ENCODE assay signal across 1 cellular context in genomic region chr10:11178606-11179221, GRCh38.
TF ChIP-seq lines count a peak whose summit lies in the region.

No MANE protein-coding gene starts in this region.

TF ChIP-seq in K562, 482 proteins besides CTCF, POLR2A, EP300 and RAD21 (continued from another document and continues in another):
- TF ChIP-seq, protein P1, sequence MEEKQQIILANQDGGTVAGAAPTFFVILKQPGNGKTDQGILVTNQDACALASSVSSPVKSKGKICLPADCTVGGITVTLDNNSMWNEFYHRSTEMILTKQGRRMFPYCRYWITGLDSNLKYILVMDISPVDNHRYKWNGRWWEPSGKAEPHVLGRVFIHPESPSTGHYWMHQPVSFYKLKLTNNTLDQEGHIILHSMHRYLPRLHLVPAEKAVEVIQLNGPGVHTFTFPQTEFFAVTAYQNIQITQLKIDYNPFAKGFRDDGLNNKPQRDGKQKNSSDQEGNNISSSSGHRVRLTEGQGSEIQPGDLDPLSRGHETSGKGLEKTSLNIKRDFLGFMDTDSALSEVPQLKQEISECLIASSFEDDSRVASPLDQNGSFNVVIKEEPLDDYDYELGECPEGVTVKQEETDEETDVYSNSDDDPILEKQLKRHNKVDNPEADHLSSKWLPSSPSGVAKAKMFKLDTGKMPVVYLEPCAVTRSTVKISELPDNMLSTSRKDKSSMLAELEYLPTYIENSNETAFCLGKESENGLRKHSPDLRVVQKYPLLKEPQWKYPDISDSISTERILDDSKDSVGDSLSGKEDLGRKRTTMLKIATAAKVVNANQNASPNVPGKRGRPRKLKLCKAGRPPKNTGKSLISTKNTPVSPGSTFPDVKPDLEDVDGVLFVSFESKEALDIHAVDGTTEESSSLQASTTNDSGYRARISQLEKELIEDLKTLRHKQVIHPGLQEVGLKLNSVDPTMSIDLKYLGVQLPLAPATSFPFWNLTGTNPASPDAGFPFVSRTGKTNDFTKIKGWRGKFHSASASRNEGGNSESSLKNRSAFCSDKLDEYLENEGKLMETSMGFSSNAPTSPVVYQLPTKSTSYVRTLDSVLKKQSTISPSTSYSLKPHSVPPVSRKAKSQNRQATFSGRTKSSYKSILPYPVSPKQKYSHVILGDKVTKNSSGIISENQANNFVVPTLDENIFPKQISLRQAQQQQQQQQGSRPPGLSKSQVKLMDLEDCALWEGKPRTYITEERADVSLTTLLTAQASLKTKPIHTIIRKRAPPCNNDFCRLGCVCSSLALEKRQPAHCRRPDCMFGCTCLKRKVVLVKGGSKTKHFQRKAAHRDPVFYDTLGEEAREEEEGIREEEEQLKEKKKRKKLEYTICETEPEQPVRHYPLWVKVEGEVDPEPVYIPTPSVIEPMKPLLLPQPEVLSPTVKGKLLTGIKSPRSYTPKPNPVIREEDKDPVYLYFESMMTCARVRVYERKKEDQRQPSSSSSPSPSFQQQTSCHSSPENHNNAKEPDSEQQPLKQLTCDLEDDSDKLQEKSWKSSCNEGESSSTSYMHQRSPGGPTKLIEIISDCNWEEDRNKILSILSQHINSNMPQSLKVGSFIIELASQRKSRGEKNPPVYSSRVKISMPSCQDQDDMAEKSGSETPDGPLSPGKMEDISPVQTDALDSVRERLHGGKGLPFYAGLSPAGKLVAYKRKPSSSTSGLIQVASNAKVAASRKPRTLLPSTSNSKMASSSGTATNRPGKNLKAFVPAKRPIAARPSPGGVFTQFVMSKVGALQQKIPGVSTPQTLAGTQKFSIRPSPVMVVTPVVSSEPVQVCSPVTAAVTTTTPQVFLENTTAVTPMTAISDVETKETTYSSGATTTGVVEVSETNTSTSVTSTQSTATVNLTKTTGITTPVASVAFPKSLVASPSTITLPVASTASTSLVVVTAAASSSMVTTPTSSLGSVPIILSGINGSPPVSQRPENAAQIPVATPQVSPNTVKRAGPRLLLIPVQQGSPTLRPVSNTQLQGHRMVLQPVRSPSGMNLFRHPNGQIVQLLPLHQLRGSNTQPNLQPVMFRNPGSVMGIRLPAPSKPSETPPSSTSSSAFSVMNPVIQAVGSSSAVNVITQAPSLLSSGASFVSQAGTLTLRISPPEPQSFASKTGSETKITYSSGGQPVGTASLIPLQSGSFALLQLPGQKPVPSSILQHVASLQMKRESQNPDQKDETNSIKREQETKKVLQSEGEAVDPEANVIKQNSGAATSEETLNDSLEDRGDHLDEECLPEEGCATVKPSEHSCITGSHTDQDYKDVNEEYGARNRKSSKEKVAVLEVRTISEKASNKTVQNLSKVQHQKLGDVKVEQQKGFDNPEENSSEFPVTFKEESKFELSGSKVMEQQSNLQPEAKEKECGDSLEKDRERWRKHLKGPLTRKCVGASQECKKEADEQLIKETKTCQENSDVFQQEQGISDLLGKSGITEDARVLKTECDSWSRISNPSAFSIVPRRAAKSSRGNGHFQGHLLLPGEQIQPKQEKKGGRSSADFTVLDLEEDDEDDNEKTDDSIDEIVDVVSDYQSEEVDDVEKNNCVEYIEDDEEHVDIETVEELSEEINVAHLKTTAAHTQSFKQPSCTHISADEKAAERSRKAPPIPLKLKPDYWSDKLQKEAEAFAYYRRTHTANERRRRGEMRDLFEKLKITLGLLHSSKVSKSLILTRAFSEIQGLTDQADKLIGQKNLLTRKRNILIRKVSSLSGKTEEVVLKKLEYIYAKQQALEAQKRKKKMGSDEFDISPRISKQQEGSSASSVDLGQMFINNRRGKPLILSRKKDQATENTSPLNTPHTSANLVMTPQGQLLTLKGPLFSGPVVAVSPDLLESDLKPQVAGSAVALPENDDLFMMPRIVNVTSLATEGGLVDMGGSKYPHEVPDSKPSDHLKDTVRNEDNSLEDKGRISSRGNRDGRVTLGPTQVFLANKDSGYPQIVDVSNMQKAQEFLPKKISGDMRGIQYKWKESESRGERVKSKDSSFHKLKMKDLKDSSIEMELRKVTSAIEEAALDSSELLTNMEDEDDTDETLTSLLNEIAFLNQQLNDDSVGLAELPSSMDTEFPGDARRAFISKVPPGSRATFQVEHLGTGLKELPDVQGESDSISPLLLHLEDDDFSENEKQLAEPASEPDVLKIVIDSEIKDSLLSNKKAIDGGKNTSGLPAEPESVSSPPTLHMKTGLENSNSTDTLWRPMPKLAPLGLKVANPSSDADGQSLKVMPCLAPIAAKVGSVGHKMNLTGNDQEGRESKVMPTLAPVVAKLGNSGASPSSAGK (IDR thresholded peaks at IDR 0.05): peak; percentile 97
- no peak for TF ChIP-seq E2F3 (CRISPR knock-in tag; IDR thresholded peaks at IDR 0.05)
- TF ChIP-seq KLF10 (CRISPR knock-in tag; IDR thresholded peaks at IDR 0.05): no peak
- TF ChIP-seq, protein P2, sequence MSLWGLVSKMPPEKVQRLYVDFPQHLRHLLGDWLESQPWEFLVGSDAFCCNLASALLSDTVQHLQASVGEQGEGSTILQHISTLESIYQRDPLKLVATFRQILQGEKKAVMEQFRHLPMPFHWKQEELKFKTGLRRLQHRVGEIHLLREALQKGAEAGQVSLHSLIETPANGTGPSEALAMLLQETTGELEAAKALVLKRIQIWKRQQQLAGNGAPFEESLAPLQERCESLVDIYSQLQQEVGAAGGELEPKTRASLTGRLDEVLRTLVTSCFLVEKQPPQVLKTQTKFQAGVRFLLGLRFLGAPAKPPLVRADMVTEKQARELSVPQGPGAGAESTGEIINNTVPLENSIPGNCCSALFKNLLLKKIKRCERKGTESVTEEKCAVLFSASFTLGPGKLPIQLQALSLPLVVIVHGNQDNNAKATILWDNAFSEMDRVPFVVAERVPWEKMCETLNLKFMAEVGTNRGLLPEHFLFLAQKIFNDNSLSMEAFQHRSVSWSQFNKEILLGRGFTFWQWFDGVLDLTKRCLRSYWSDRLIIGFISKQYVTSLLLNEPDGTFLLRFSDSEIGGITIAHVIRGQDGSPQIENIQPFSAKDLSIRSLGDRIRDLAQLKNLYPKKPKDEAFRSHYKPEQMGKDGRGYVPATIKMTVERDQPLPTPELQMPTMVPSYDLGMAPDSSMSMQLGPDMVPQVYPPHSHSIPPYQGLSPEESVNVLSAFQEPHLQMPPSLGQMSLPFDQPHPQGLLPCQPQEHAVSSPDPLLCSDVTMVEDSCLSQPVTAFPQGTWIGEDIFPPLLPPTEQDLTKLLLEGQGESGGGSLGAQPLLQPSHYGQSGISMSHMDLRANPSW (CRISPR knock-in tag; IDR thresholded peaks at IDR 0.05): no peak
- TF ChIP-seq CHD1 (IDR thresholded peaks at IDR 0.05; ENCODE audit: low read length): no peak
- no peak for TF ChIP-seq MCM7 (IDR thresholded peaks at IDR 0.05)
- no peak for TF ChIP-seq NUFIP1 (IDR thresholded peaks at IDR 0.05; ENCODE audit: partially characterized antibody)
- 0 out of 2 replicates have a peak, but pooled peaks have one; percentile 35 for TF ChIP-seq KLF6 (CRISPR knock-in tag; IDR thresholded peaks at IDR 0.05; ENCODE audit: borderline replicate concordance)
- TF ChIP-seq U2AF1 (optimal IDR thresholded peaks at IDR 0.05; ENCODE audit: low read depth, low read length): no peak
- no peak; the same call in 1 of the 2 replicates for TF ChIP-seq BACH1 (tag; IDR thresholded peaks at IDR 0.05)
- peak; percentile 88 for TF ChIP-seq SMARCE1 (IDR thresholded peaks at IDR 0.05)
- TF ChIP-seq SUPT5H (IDR thresholded peaks at IDR 0.05): no peak
- peak; percentile 94 for TF ChIP-seq ETV5 (CRISPR knock-in tag; IDR thresholded peaks at IDR 0.05; ENCODE audit: low read depth)
- no peak for TF ChIP-seq NELFE (IDR thresholded peaks at IDR 0.05; ENCODE audit: insufficient read depth, insufficient read length)
- no peak for TF ChIP-seq POU5F1 (IDR thresholded peaks at IDR 0.05; ENCODE audit: borderline replicate concordance, low read depth, low read length, partially characterized antibody)
- TF ChIP-seq, protein P3, sequence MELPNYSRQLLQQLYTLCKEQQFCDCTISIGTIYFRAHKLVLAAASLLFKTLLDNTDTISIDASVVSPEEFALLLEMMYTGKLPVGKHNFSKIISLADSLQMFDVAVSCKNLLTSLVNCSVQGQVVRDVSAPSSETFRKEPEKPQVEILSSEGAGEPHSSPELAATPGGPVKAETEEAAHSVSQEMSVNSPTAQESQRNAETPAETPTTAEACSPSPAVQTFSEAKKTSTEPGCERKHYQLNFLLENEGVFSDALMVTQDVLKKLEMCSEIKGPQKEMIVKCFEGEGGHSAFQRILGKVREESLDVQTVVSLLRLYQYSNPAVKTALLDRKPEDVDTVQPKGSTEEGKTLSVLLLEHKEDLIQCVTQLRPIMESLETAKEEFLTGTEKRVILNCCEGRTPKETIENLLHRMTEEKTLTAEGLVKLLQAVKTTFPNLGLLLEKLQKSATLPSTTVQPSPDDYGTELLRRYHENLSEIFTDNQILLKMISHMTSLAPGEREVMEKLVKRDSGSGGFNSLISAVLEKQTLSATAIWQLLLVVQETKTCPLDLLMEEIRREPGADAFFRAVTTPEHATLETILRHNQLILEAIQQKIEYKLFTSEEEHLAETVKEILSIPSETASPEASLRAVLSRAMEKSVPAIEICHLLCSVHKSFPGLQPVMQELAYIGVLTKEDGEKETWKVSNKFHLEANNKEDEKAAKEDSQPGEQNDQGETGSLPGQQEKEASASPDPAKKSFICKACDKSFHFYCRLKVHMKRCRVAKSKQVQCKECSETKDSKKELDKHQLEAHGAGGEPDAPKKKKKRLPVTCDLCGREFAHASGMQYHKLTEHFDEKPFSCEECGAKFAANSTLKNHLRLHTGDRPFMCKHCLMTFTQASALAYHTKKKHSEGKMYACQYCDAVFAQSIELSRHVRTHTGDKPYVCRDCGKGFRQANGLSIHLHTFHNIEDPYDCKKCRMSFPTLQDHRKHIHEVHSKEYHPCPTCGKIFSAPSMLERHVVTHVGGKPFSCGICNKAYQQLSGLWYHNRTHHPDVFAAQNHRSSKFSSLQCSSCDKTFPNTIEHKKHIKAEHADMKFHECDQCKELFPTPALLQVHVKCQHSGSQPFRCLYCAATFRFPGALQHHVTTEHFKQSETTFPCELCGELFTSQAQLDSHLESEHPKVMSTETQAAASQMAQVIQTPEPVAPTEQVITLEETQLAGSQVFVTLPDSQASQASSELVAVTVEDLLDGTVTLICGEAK (IDR thresholded peaks at IDR 0.05): peak; percentile 42; the same call in 1 of the 2 replicates
- TF ChIP-seq, protein P3 (CRISPR knock-in tag; IDR thresholded peaks at IDR 0.05): no peak
- no peak for TF ChIP-seq GTF2A2 (tag; IDR thresholded peaks at IDR 0.05)
- TF ChIP-seq SMARCA4 (IDR thresholded peaks at IDR 0.05): peak; percentile 85
- peak; percentile 98 for TF ChIP-seq LEF1 (IDR thresholded peaks at IDR 0.05)
- TF ChIP-seq ZHX1 (conservative IDR thresholded peaks at IDR 0.05; ENCODE audit: low read length): no peak
- no peak for TF ChIP-seq IRF2 (CRISPR knock-in tag; IDR thresholded peaks at IDR 0.05)
- peak in 1 of 2 experiments; percentile 87; a peak in 2 of 4 replicates for TF ChIP-seq ETV6 (IDR thresholded peaks at IDR 0.05; ENCODE audit: borderline replicate concordance in 1 of 2, low read depth in 2 of 2, low read length in 1 of 2)
- TF ChIP-seq ETV6 (CRISPR knock-in tag; IDR thresholded peaks at IDR 0.05; ENCODE audit: borderline replicate concordance): no peak
- TF ChIP-seq ZNF174 (CRISPR knock-in tag; IDR thresholded peaks at IDR 0.05): 0 out of 2 replicates have a peak, but pooled peaks have one; percentile 79
- no peak for TF ChIP-seq NR2C2 (CRISPR knock-in tag; IDR thresholded peaks at IDR 0.05)
- peak; percentile 77 for TF ChIP-seq NR2C2 (tag; IDR thresholded peaks at IDR 0.05)
- TF ChIP-seq ZNF830 (CRISPR knock-in tag; IDR thresholded peaks at IDR 0.05): no peak
- peak; percentile 51; the same call in 1 of the 2 replicates for TF ChIP-seq FOXJ3 (CRISPR knock-in tag; IDR thresholded peaks at IDR 0.05)
- TF ChIP-seq MYNN (IDR thresholded peaks at IDR 0.05): peak; percentile 32; the same call in 1 of the 2 replicates
- no peak for TF ChIP-seq MYNN (CRISPR knock-in tag; IDR thresholded peaks at IDR 0.05)
